ENCODE assay signal across 8 cellular contexts in genomic region chr19:49017666-49018351, GRCh38. TPM values are rescaled to one million over a fixed set of nuclear protein-coding genes. Genes with fewer than 3 reads are reported as not detected.
DNase-seq lines count a peak whose midpoint lies in the region; FAIRE-seq lines count a peak whose summit lies in the region.

No MANE protein-coding gene starts in this region.

- no peak overlapping the region for H3K23ac ChIP-seq in mesenchymal stem cell (ENCODE audit: low read length in 2 of 2)

- peak overlapping the region; percentile 85 for H3K4me2 ChIP-seq in mesenchymal stem cell (ENCODE audit: low read length, poor library complexity, severe bottlenecking)

- H3K4me1 ChIP-seq in ectodermal cell (ENCODE audit: control insufficient read depth, insufficient read depth, low read length) (no peaks in the 10 kb centered on the region), mesenchymal stem cell (ENCODE audit: control insufficient read depth, insufficient read depth, low read depth, low read length) (peaks cover 15% of the 10 kb centered on the region)

- H2BK12ac ChIP-seq in mesenchymal stem cell (ENCODE audit: low read length in 2 of 2): no peak overlapping the region

- no peak overlapping the region for H3K18ac ChIP-seq in mesenchymal stem cell (ENCODE audit: low read depth in 1 of 2, low read length in 2 of 2)

- peak overlapping the region; percentile 45 for H3K9ac ChIP-seq in mesenchymal stem cell (ENCODE audit: low read length)

- WGBS in ectodermal cell, 2 experiments: 4 to 6% methylated on average over 62 of the region's 62 CpGs
- 1% methylated on average over 48 of the region's 62 CpGs for WGBS in mesenchymal stem cell

- no peak overlapping the region for H2BK5ac ChIP-seq in mesenchymal stem cell (ENCODE audit: low read depth, low read length, poor library complexity, severe bottlenecking)

- H2AK5ac ChIP-seq in mesenchymal stem cell (ENCODE audit: low read length, severe bottlenecking): no peak overlapping the region

- no peak overlapping the region for H2BK15ac ChIP-seq in mesenchymal stem cell (ENCODE audit: low read depth, poor library complexity, severe bottlenecking)

- H3K27me3 ChIP-seq in ectodermal cell (ENCODE audit: control insufficient read depth, insufficient read depth, low read length, poor library complexity, severe bottlenecking) (peaks cover 29% of the 10 kb centered on the region), mesenchymal stem cell (ENCODE audit: control insufficient read depth in 1 of 2, insufficient read depth in 1 of 2, low read length in 2 of 2) (peaks cover 5 to 30% of the 10 kb centered on the region in 2 experiments)

- FAIRE-seq in RCC 7860 (lab: Jason Lieb, UNC): no peak

- no peaks in the 10 kb centered on the region for H3K36me3 ChIP-seq in ectodermal cell (ENCODE audit: control insufficient read depth, insufficient read depth, low read length)
- H3K36me3 ChIP-seq in mesenchymal stem cell (ENCODE audit: control insufficient read depth in 1 of 2, insufficient read depth in 2 of 2, low read depth in 1 of 2, low read length in 2 of 2): peaks cover 26 to 32% of the 10 kb centered on the region in 2 experiments

- no peak overlapping the region for H2AFZ ChIP-seq in mesenchymal stem cell (ENCODE audit: low read depth, low read length)

- peak overlapping the region in 1 of 2 experiments; percentile 17 for H3K4ac ChIP-seq in mesenchymal stem cell (ENCODE audit: low read depth in 1 of 2, low read length in 2 of 2)

- no peaks in the 10 kb centered on the region for H3K79me1 ChIP-seq in mesenchymal stem cell (replicated peaks; ENCODE audit: low read length, poor library complexity, severe bottlenecking)

- no peak overlapping the region for H2BK120ac ChIP-seq in mesenchymal stem cell (ENCODE audit: low read depth, low read length)

- DNase-seq in NCI-H2196 (lab: John Stamatoyannopoulos, UW; ENCODE audit: unreplicated experiment): peak; percentile 44
- DNase-seq in NCI-H2196 treated with DMSO at 0.1 percent for 48 hours (lab: John Stamatoyannopoulos, UW; ENCODE audit: unreplicated experiment): no peak
- peak; percentile 55 to 80 for DNase-seq in NCI-H1930 (lab: John Stamatoyannopoulos, UW)
- peak; percentile 35 to 48 for DNase-seq in activated CD4-positive, alpha-beta T cell treated with anti-CD3 and anti-CD28 coated beads, Interleukin-2, amount 50 U/mL, for 24 hours (ENCODE audit: low read depth in 1 of 2, low spot score in 1 of 2)
- peak; percentile 72 for DNase-seq in mesenchymal stem cell
- peak; percentile 36 to 47 for DNase-seq in stimulated activated CD8-positive, alpha-beta memory T cell treated with anti-CD3 and anti-CD28 coated beads, Interleukin-7, amount 100 ng/mL, for 48 hours (ENCODE audit: extremely low read depth in 1 of 2, low read depth in 1 of 2)
- no peak for DNase-seq in RCC 7860 (ENCODE audit: low spot score)

- no peak overlapping the region for H4K8ac ChIP-seq in mesenchymal stem cell (ENCODE audit: low read length)

- H3K9me3 ChIP-seq in ectodermal cell (ENCODE audit: control insufficient read depth, low read length): no peaks in the 10 kb centered on the region
- no peaks in the 10 kb centered on the region for H3K9me3 ChIP-seq in mesenchymal stem cell (ENCODE audit: control insufficient read depth, low read length)

- H4K91ac ChIP-seq in mesenchymal stem cell (ENCODE audit: low read length): no peak overlapping the region

- H3K27ac ChIP-seq in ectodermal cell (ENCODE audit: insufficient read depth, low read depth, low read length, poor library complexity, severe bottlenecking): no peak overlapping the region
- no peak overlapping the region for H3K27ac ChIP-seq in mesenchymal stem cell (ENCODE audit: low read length, poor library complexity, severe bottlenecking)

- H3K4me3 ChIP-seq in ectodermal cell (ENCODE audit: insufficient read depth, low read depth, low read length) (peak overlapping the region; percentile 26), mesenchymal stem cell (ENCODE audit: insufficient read depth in 1 of 2, low read depth in 1 of 2, low read length in 2 of 2) (peak overlapping the region; percentile 44 to 70)

- H3K14ac ChIP-seq in mesenchymal stem cell (ENCODE audit: low read length in 2 of 2): no peak overlapping the region

RNA-seq across cellular contexts. Expression of gene LHB, which starts 0.9 kb away (rescaled TPM):
- polyA plus RNA-seq in ectodermal cell (2013, experiment 1 of 4): not detected
- polyA plus RNA-seq in ectodermal cell (2013, experiment 2 of 4): not detected
- not detected for polyA plus RNA-seq in ectodermal cell (2013, experiment 3 of 4)
- not detected for polyA plus RNA-seq in ectodermal cell (2013, experiment 4 of 4)
- polyA plus RNA-seq in mesenchymal stem cell (2013, experiment 1 of 2): not detected
- 0.11 TPM for polyA plus RNA-seq in mesenchymal stem cell (2013, experiment 2 of 2)

RNA-seq across cellular contexts. Expression of gene CGB3, which starts 6.3 kb away (rescaled TPM):
- polyA plus RNA-seq in ectodermal cell (2013, experiment 1 of 4): not detected
- not detected for polyA plus RNA-seq in ectodermal cell (2013, experiment 2 of 4)
- not detected for polyA plus RNA-seq in ectodermal cell (2013, experiment 3 of 4)
- not detected for polyA plus RNA-seq in ectodermal cell (2013, experiment 4 of 4)
- not detected for polyA plus RNA-seq in mesenchymal stem cell (2013, experiment 1 of 2)
- polyA plus RNA-seq in mesenchymal stem cell (2013, experiment 2 of 2): not detected

RNA-seq across cellular contexts. Expression of gene CGB2, which starts 13.9 kb away (rescaled TPM):
- polyA plus RNA-seq in ectodermal cell (2013, experiment 1 of 4): not detected
- polyA plus RNA-seq in ectodermal cell (2013, experiment 2 of 4): not detected
- polyA plus RNA-seq in ectodermal cell (2013, experiment 3 of 4): not detected
- not detected for polyA plus RNA-seq in ectodermal cell (2013, experiment 4 of 4)
- not detected for polyA plus RNA-seq in mesenchymal stem cell (2013, experiment 1 of 2)
- polyA plus RNA-seq in mesenchymal stem cell (2013, experiment 2 of 2): not detected

RNA-seq across cellular contexts. Expression of gene CGB1, which starts 18.9 kb away (rescaled TPM):
- polyA plus RNA-seq in ectodermal cell (2013, experiment 1 of 4): not detected
- polyA plus RNA-seq in ectodermal cell (2013, experiment 2 of 4): not detected
- polyA plus RNA-seq in ectodermal cell (2013, experiment 3 of 4): not detected
- polyA plus RNA-seq in ectodermal cell (2013, experiment 4 of 4): not detected
- polyA plus RNA-seq in mesenchymal stem cell (2013, experiment 1 of 2): not detected
- not detected for polyA plus RNA-seq in mesenchymal stem cell (2013, experiment 2 of 2)

RNA-seq across cellular contexts. Expression of gene RUVBL2, which starts 24.1 kb away (rescaled TPM):
- 119 TPM for polyA plus RNA-seq in ectodermal cell (2013, experiment 1 of 4)
- 110 TPM for polyA plus RNA-seq in ectodermal cell (2013, experiment 2 of 4)
- 72.2 TPM for polyA plus RNA-seq in ectodermal cell (2013, experiment 3 of 4)
- 71.0 TPM for polyA plus RNA-seq in ectodermal cell (2013, experiment 4 of 4)
- 46.3 TPM for polyA plus RNA-seq in mesenchymal stem cell (2013, experiment 1 of 2)
- 43.5 TPM for polyA plus RNA-seq in mesenchymal stem cell (2013, experiment 2 of 2)

Comparison
In these comparisons a context has a peak if more than half of its experiments do, and no peak if none do; other contexts are left out.
1. DNase-seq: peak in NCI-H2196 (single experiment), NCI-H1930 (2 of 2), activated CD4-positive, alpha-beta T cell treated with anti-CD3 and anti-CD28 coated beads, Interleukin-2, amount 50 U/mL, for 24 hours (2 of 2), mesenchymal stem cell (single experiment) and stimulated activated CD8-positive, alpha-beta memory T cell treated with anti-CD3 and anti-CD28 coated beads, Interleukin-7, amount 100 ng/mL, for 48 hours (2 of 2); none in NCI-H2196 treated with DMSO at 0.1 percent for 48 hours (single experiment) and RCC 7860 (single experiment).